Comparison of ENCODE assay signal across 8 cellular contexts in genomic region chr13:51590966-51591627, GRCh38. TPM values are rescaled to one million over a fixed set of nuclear protein-coding genes. Genes with fewer than 3 reads are reported as not detected.
DNase-seq lines count a peak whose midpoint lies in the region; ATAC-seq, FAIRE-seq and TF ChIP-seq lines count a peak whose summit lies in the region.

No MANE protein-coding gene starts in this region.

- no peak for TF ChIP-seq CTCF in parathyroid adenoma (IDR thresholded peaks at IDR 0.05)

- peak overlapping the region; percentile 1 for H3K4me3 ChIP-seq in parathyroid adenoma (ENCODE audit: low read depth, low read length)

- peaks cover 20% of the 10 kb centered on the region for H3K79me2 ChIP-seq in parathyroid adenoma

- DNase-seq in ELR (ENCODE audit: low read depth), result peak; percentile 92
- DNase-seq in OCI-M1 (lab: John Stamatoyannopoulos, UW), result peak; percentile 97
- DNase-seq in erythroblast (lab: John Stamatoyannopoulos, UW), result peak; percentile 88 to 91
- DNase-seq in NK-92 treated with Interleukin-12 subunit alpha and Interleukin-12 subunit beta, amount 100 ng/mL, for 24 hours (lab: John Stamatoyannopoulos, UW), result no peak
- no peak for DNase-seq in frontal cortex (ENCODE audit: low spot score in 2 of 2)

- H3K27me3 ChIP-seq in parathyroid adenoma (ENCODE audit: control insufficient read depth, insufficient read depth, low read length), result no peaks in the 10 kb centered on the region

- FAIRE-seq in frontal cortex (lab: Jason Lieb, UNC), result no peak

- ATAC-seq in HG02884 (IDR thresholded peaks at IDR 0.05; ENCODE audit: unreplicated experiment), result no peak
- ATAC-seq in GM21447 (IDR thresholded peaks at IDR 0.05; ENCODE audit: unreplicated experiment), result no peak

- peak overlapping the region; percentile 80 for H3K27ac ChIP-seq in parathyroid adenoma

- no peak overlapping the region for H3K9ac ChIP-seq in parathyroid adenoma

- peaks cover 25% of the 10 kb centered on the region for H3K4me1 ChIP-seq in parathyroid adenoma

- H3K4me2 ChIP-seq in parathyroid adenoma (ENCODE audit: low read length), result peak overlapping the region; percentile 44

- H3K36me3 ChIP-seq in parathyroid adenoma (ENCODE audit: control insufficient read depth, insufficient read depth, low read length), result no peaks in the 10 kb centered on the region

- H2AFZ ChIP-seq in parathyroid adenoma, result no peak overlapping the region

- peak; percentile 31 for TF ChIP-seq POLR2A in erythroblast (IDR thresholded peaks at IDR 0.05; ENCODE audit: low read length)

- H3K9me3 ChIP-seq in parathyroid adenoma (ENCODE audit: control insufficient read depth, low read length), result no peaks in the 10 kb centered on the region

RNA-seq across cellular contexts. Expression of gene WDFY2, which starts 6.8 kb away (rescaled TPM):
- total RNA-seq in frontal cortex, result 4.9 TPM

Comparison
In these comparisons a context has a peak if more than half of its experiments do, and no peak if none do; other contexts are left out.
1. DNase-seq: peak in ELR (single experiment), OCI-M1 (single experiment) and erythroblast (2 of 2); none in NK-92 treated with Interleukin-12 subunit alpha and Interleukin-12 subunit beta, amount 100 ng/mL, for 24 hours (single experiment) and frontal cortex (0 of 2).